In the genomic region with DNA sequence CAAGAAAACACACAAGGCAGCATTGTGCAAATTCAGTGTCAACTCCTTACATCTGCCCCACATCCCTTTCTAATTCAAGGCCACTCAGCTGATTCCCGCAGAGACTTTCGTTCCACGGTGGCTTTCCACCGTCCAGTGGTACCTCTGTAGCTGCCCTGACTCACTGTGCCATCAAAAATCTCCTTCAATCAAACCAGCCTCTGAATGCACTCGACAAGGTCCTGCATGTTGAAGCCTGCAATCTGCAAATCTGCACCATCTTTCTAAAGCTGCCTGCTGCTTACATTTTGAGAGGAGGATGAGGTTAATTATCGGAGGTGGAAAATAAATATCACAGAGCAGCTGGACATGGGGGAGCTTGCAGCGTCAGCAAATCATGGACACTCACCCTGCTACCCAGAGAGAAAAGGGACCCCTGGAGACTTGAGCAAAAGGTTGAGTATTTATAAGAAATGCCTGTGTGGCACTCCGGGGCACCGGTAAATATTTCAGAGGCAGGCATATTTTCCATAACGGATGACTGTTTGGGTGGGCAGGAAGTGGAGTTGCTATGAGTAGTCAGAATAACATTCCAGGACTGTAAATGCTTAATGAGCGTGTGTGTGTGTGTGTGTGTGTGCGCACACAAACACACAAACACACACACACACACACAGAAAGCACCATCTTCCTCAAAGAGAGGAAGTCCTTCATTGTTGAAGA, we compare ENCODE assay signal across 11 cellular contexts.
DNase-seq lines count a peak whose midpoint lies in the region; ATAC-seq and TF ChIP-seq lines count a peak whose summit lies in the region.
"Had no signal": no experiment of that assay in that cellular context is flagged by ENCODE, and none has a peak within 500 bp of the region (broad histone marks: within the 10 kb centered on the region; RNA-seq: fewer than 3 reads in every experiment).

No MANE protein-coding gene starts in this region.

- no peaks in the 10 kb centered on the region for H3K79me2 ChIP-seq in OCI-LY7 (ENCODE audit: insufficient read depth, low read depth, low read length)

- H3K27me3 ChIP-seq in left ventricle myocardium inferior (ENCODE audit: low read depth) (no peaks in the 10 kb centered on the region), right atrium auricular region (no peaks in the 10 kb centered on the region), kidney epithelial cell (ENCODE audit: control insufficient read depth, insufficient read depth, low read length) (no peaks in the 10 kb centered on the region)

- no peaks in the 10 kb centered on the region for H3K9me2 ChIP-seq in OCI-LY7 (ENCODE audit: insufficient read depth, low read length)

- H3K36me3 ChIP-seq in left ventricle myocardium inferior, result no peaks in the 10 kb centered on the region
- H3K36me3 ChIP-seq in right atrium auricular region, result no peaks in the 10 kb centered on the region
- H3K36me3 ChIP-seq in kidney epithelial cell (ENCODE audit: control insufficient read depth, insufficient read depth, low read length), result no peaks in the 10 kb centered on the region
- no peaks in the 10 kb centered on the region for H3K36me3 ChIP-seq in OCI-LY7 (ENCODE audit: insufficient read depth, low read length)

- ATAC-seq in HG02798 (IDR thresholded peaks at IDR 0.05; ENCODE audit: poor library complexity, unreplicated experiment), result no peak
- ATAC-seq: activated naive CD4-positive, alpha-beta T cell treated with anti-CD3 and anti-CD28 coated beads, Interleukin-2, amount 50 U/mL, for 72 hours; GM12878 had no signal

- H3K4me2 ChIP-seq in OCI-LY7 (ENCODE audit: low read length), result no peak overlapping the region

- no peak overlapping the region for H2AFZ ChIP-seq in OCI-LY7 (ENCODE audit: low read length)

- BruUV-seq in OCI-LY7 (replicated peaks; lab: Mats Ljungman, UMichigan), result no TSS peak

- POLR2A ChIA-PET in OCI-LY7 (lab: Charles Lee), result no interaction called here

- peak overlapping the region; percentile 33 for H3K27ac ChIP-seq in left ventricle myocardium inferior (replicated peaks)
- H3K27ac ChIP-seq in right atrium auricular region, result no peak overlapping the region
- H3K27ac ChIP-seq in OCI-LY7 (ENCODE audit: low read depth, low read length, poor library complexity, severe bottlenecking), result no peak overlapping the region

- TF ChIP-seq CTCF in left ventricle myocardium inferior (IDR thresholded peaks at IDR 0.05; ENCODE audit: borderline replicate concordance) (no peak), right atrium auricular region (IDR thresholded peaks at IDR 0.05) (no peak), astrocyte of the cerebellum (IDR thresholded peaks at IDR 0.05; ENCODE audit: low read depth, low read length, missing control alignments) (no peak), kidney epithelial cell (IDR thresholded peaks at IDR 0.05; ENCODE audit: insufficient read depth, low read length, poor library complexity, severe bottlenecking) (no peak), OCI-LY7 (conservative IDR thresholded peaks at IDR 0.05; ENCODE audit: low read length) (no peak)

- intact Hi-C loops in left ventricle myocardium inferior (cut with micrococcal nuclease), result no loop called here
- intact Hi-C loops in OCI-LY7 (cut with micrococcal nuclease; ENCODE audit: unreplicated experiment), result no loop called here

- CTCF ChIA-PET in OCI-LY7 (lab: Charles Lee; ENCODE audit: unreplicated experiment), result no interaction called here

- no peak for DNase-seq in left ventricle myocardium inferior
- DNase-seq in right atrium auricular region (ENCODE audit: low spot score), result no peak
- DNase-seq in astrocyte of the cerebellum (ENCODE audit: low read depth), result peak; percentile 49
- peak; percentile 56 for DNase-seq in kidney epithelial cell (ENCODE audit: low read depth)
- DNase-seq in OCI-LY7 (ENCODE audit: low spot score), result no peak
- no peak for DNase-seq in HuH-7.5 (ENCODE audit: low spot score)
- no peak for DNase-seq in SIG-M5 (lab: John Stamatoyannopoulos, UW)
- DNase-seq: occipital lobe had no signal

- no peaks in the 10 kb centered on the region for H3K9me3 ChIP-seq in left ventricle myocardium inferior (replicated peaks)
- H3K9me3 ChIP-seq in right atrium auricular region, result no peaks in the 10 kb centered on the region
- no peaks in the 10 kb centered on the region for H3K9me3 ChIP-seq in OCI-LY7 (ENCODE audit: low read length)

- H3K4me3 ChIP-seq in left ventricle myocardium inferior, result peak overlapping the region; percentile 17
- no peak overlapping the region for H3K4me3 ChIP-seq in right atrium auricular region
- H3K4me3 ChIP-seq in astrocyte of the cerebellum (ENCODE audit: low read depth, low read length), result no peak overlapping the region
- H3K4me3 ChIP-seq in kidney epithelial cell (ENCODE audit: low read depth, low read length), result no peak overlapping the region
- H3K4me3 ChIP-seq in OCI-LY7 (ENCODE audit: low read depth, low read length, poor library complexity, severe bottlenecking), result no peak overlapping the region
- H3K4me3 ChIP-seq: GM12878 had no signal

- H3K4me1 ChIP-seq in left ventricle myocardium inferior (no peaks in the 10 kb centered on the region), right atrium auricular region (no peaks in the 10 kb centered on the region), OCI-LY7 (ENCODE audit: insufficient read depth, low read length, poor library complexity, severe bottlenecking) (no peaks in the 10 kb centered on the region)

- no peaks in the 10 kb centered on the region for H4K20me1 ChIP-seq in OCI-LY7 (ENCODE audit: insufficient read depth, low read length)

- in situ Hi-C loops in astrocyte of the cerebellum (cut with HindIII; ENCODE audit: low sequenced_read_pairs), result no loop called here

Comparison
In these comparisons a context has a peak if more than half of its experiments do, and no peak if none do; other contexts are left out.
1. DNase-seq: peak in astrocyte of the cerebellum (single experiment) and kidney epithelial cell (single experiment); none in left ventricle myocardium inferior (single experiment), right atrium auricular region (single experiment), OCI-LY7 (single experiment), HuH-7.5 (single experiment) and SIG-M5 (single experiment).